ENCODE assay signal across 2 cellular contexts in the genomic region with DNA sequence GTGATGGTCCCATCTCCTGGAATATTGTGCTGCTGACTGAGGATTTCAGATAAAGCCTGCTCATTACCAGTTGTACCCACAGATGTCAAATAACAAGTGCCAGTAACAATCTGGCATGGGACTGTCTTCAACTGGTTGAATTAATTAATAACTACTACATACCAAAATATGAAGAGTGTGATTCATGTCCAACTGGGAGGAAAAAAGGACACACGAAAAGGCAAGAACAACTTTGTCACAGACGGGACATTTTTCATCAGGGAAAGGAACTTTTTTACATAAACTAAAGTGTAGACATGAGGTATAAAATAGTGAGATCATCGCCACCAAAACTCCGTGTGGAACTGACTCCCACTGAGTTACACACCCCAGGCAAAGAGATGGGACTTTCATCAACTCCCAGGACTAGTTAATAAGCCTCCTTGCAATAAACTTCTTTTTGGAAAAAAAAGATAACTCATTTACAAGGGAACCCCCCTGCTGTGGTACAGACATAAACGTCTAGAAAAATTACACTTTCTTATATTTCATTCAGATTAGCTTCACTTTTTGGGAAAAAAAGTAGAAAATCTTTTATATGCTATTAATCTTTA.
TF ChIP-seq lines count a peak whose summit lies in the region.

No MANE protein-coding gene starts in this region.

TF ChIP-seq in IMR-90, 13 proteins besides CTCF, POLR2A, EP300 and RAD21:
- TF ChIP-seq MXI1 (IDR thresholded peaks at IDR 0.05; ENCODE audit: borderline replicate concordance, low read depth, low read length) (no peak), FOS (IDR thresholded peaks at IDR 0.05; ENCODE audit: low read depth, low read length) (no peak), ELK1 (IDR thresholded peaks at IDR 0.05; ENCODE audit: borderline replicate concordance, low read depth, low read length) (no peak), MAFK (IDR thresholded peaks at IDR 0.05; ENCODE audit: low read depth, low read length) (no peak), NFE2L2 (IDR thresholded peaks at IDR 0.05; ENCODE audit: low read depth, low read length) (no peak), SMC3 (IDR thresholded peaks at IDR 0.05; ENCODE audit: low read depth, low read length) (no peak), RCOR1 (IDR thresholded peaks at IDR 0.05; ENCODE audit: insufficient replicate concordance, low read length) (no peak), MAZ (IDR thresholded peaks at IDR 0.05; ENCODE audit: borderline replicate concordance, low read depth, low read length) (no peak), CHD1 (IDR thresholded peaks at IDR 0.05; ENCODE audit: low read depth, low read length) (no peak), BHLHE40 (IDR thresholded peaks at IDR 0.05; ENCODE audit: low read depth, low read length) (no peak), CEBPB (IDR thresholded peaks at IDR 0.05; ENCODE audit: low read depth, low read length) (no peak), RFX5 (IDR thresholded peaks at IDR 0.05; ENCODE audit: low read depth, low read length) (no peak)
- TF ChIP-seq, protein P1, sequence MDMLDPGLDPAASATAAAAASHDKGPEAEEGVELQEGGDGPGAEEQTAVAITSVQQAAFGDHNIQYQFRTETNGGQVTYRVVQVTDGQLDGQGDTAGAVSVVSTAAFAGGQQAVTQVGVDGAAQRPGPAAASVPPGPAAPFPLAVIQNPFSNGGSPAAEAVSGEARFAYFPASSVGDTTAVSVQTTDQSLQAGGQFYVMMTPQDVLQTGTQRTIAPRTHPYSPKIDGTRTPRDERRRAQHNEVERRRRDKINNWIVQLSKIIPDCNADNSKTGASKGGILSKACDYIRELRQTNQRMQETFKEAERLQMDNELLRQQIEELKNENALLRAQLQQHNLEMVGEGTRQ (IDR thresholded peaks at IDR 0.05; ENCODE audit: low read depth, low read length) = no peak

TF ChIP-seq in H1, 55 proteins besides CTCF, POLR2A, EP300 and RAD21:
- TF ChIP-seq FOSL1 (IDR thresholded peaks at IDR 0.05; ENCODE audit: insufficient read depth, low read depth, low read length) (no peak), JUND (IDR thresholded peaks at IDR 0.05; ENCODE audit: low read length) (no peak), ASH2L (IDR thresholded peaks at IDR 0.05; ENCODE audit: low read length) (no peak), RNF2 (IDR thresholded peaks at IDR 0.05; ENCODE audit: borderline replicate concordance, low read depth, low read length, missing control alignments, poor library complexity, severe bottlenecking) (no peak), BRCA1 (IDR thresholded peaks at IDR 0.05; ENCODE audit: low read depth, low read length) (no peak), E2F6 (IDR thresholded peaks at IDR 0.05) (no peak), KDM4A (IDR thresholded peaks at IDR 0.05; ENCODE audit: low read depth, low read length, severe bottlenecking) (no peak), JUN (IDR thresholded peaks at IDR 0.05; ENCODE audit: low read depth, low read length) (no peak), MAX (IDR thresholded peaks at IDR 0.05) (no peak), SIN3A (conservative IDR thresholded peaks at IDR 0.05 in 1 of 2, IDR thresholded peaks at IDR 0.05 in 1 of 2; ENCODE audit: low read depth in 1 of 2, low read length in 2 of 2) (no peak), CBX8 (IDR thresholded peaks at IDR 0.05; ENCODE audit: borderline replicate concordance, low read depth, low read length) (no peak), SP4 (IDR thresholded peaks at IDR 0.05; ENCODE audit: low read length) (no peak), RFX5 (IDR thresholded peaks at IDR 0.05; ENCODE audit: borderline replicate concordance, low read depth, low read length) (no peak), SIX5 (IDR thresholded peaks at IDR 0.05; ENCODE audit: low read depth, low read length) (no peak), TAF1 (IDR thresholded peaks at IDR 0.05; ENCODE audit: low read depth, low read length) (no peak)
- TF ChIP-seq, protein P1 (IDR thresholded peaks at IDR 0.05; ENCODE audit: low read length) = no peak
